ENCODE assay signal across 10 cellular contexts in genomic region chr21:29208666-29209059, GRCh38.
A peak's percentile ranks its signal among the peaks of the same experiment; 100 is the strongest.
DNase-seq lines count a peak whose midpoint lies in the region; ATAC-seq, FAIRE-seq and TF ChIP-seq lines count a peak whose summit lies in the region.
"Had no signal": no experiment of that assay in that cellular context is flagged by ENCODE, and none has a peak within 500 bp of the region (broad histone marks: within the 10 kb centered on the region; RNA-seq: fewer than 3 reads in every experiment).

No MANE protein-coding gene starts in this region.

- H3K4me1 ChIP-seq in ACC112 (ENCODE audit: control insufficient read depth, insufficient read depth, low read length, unreplicated experiment) (peaks cover 22% of the 10 kb centered on the region), kidney (ENCODE audit: control insufficient read depth in 1 of 2, insufficient read depth in 1 of 2, low read depth in 1 of 2, low read length in 2 of 2) (no peaks in the 10 kb centered on the region)
- H3K4me1 ChIP-seq: sigmoid colon, thyroid gland had no signal

- FAIRE-seq in kidney (lab: Jason Lieb, UNC) = peak; percentile 60

- H3K9ac ChIP-seq in kidney (ENCODE audit: low read length in 2 of 2) = no peak overlapping the region

- peak; percentile 45 for ATAC-seq in HG03378 (IDR thresholded peaks at IDR 0.05; ENCODE audit: unreplicated experiment)

- no peak for TF ChIP-seq CTCF in kidney (IDR thresholded peaks at IDR 0.05; ENCODE audit: borderline replicate concordance, extremely low read depth, insufficient read depth)

- H3K79me2 ChIP-seq in ACC112 (ENCODE audit: control insufficient read depth, insufficient read depth, low read length, unreplicated experiment) = no peaks in the 10 kb centered on the region

- no peaks in the 10 kb centered on the region for H3K9me3 ChIP-seq in kidney (ENCODE audit: control insufficient read depth in 1 of 2, low read length in 2 of 2)
- H3K9me3 ChIP-seq: sigmoid colon, thyroid gland had no signal

- H2AFZ ChIP-seq in ACC112 (ENCODE audit: low read length, unreplicated experiment) = peak overlapping the region; percentile 47

- DNase-seq in astrocyte of the hippocampus (ENCODE audit: low read depth, low spot score) = peak; percentile 61
- no peak for DNase-seq in kidney
- DNase-seq in NCI-H2107 treated with DMSO at 0.1 percent for 48 hours (lab: John Stamatoyannopoulos, UW; ENCODE audit: unreplicated experiment) = no peak
- no peak for DNase-seq in occipital lobe (lab: John Stamatoyannopoulos, UW)
- no peak for DNase-seq in NCI-H2196 treated with DMSO at 0.1 percent for 48 hours (lab: John Stamatoyannopoulos, UW; ENCODE audit: unreplicated experiment)
- no peak for DNase-seq in middle frontal gyrus (ENCODE audit: extremely low spot score, low spot score)
- DNase-seq: sigmoid colon, thyroid gland had no signal

- H3K36me3 ChIP-seq in ACC112 (ENCODE audit: insufficient read depth, low read length) (no peaks in the 10 kb centered on the region), kidney (ENCODE audit: control insufficient read depth in 1 of 2, insufficient read depth in 2 of 2, low read length in 2 of 2) (no peaks in the 10 kb centered on the region)
- H3K36me3 ChIP-seq: sigmoid colon, thyroid gland had no signal

- H3K27ac ChIP-seq in ACC112 (ENCODE audit: low read depth, low read length) = peak overlapping the region; percentile 96
- H3K27ac ChIP-seq in kidney (ENCODE audit: low read depth in 2 of 2, low read length in 2 of 2) = peak overlapping the region in 1 of 2 donors; percentile 13
- H3K27ac ChIP-seq: thyroid gland had no signal

- H3K27me3 ChIP-seq in ACC112 (ENCODE audit: insufficient read depth, low read length) = no peaks in the 10 kb centered on the region
- H3K27me3 ChIP-seq: sigmoid colon, thyroid gland had no signal

- intact Hi-C loops in kidney (cut with DNase I) = no loop called here

- H3K4me3 ChIP-seq in ACC112 (ENCODE audit: low read depth, low read length) = peak overlapping the region; percentile 22
- no peak overlapping the region for H3K4me3 ChIP-seq in kidney (ENCODE audit: low read length in 2 of 2)
- H3K4me3 ChIP-seq: sigmoid colon, thyroid gland had no signal
